14 cellular contexts compared by ENCODE assay signal in genomic region chr15:60568883-60569495, GRCh38.
DNase-seq lines count a peak whose midpoint lies in the region; ATAC-seq and FAIRE-seq lines count a peak whose summit lies in the region.
"Had no signal": no experiment of that assay in that cellular context is flagged by ENCODE, and none has a peak within 500 bp of the region (broad histone marks: within the 10 kb centered on the region; RNA-seq: fewer than 3 reads in every experiment).

No MANE protein-coding gene starts in this region.

- H3K27me3 Mint-ChIP-seq in IgD-negative memory B cell = peaks cover 6% of the 10 kb centered on the region

- H3K27me3 ChIP-seq in small intestine (ENCODE audit: control insufficient read depth in 2 of 2, insufficient read depth in 2 of 2, low read length in 2 of 2) = no peaks in the 10 kb centered on the region
- H3K27me3 ChIP-seq: brain microvascular endothelial cell, dorsolateral prefrontal cortex, left lung, thyroid gland had no signal

- peaks cover 0 to 7% of the 10 kb centered on the region in 2 donors for H3K4me1 ChIP-seq in small intestine (ENCODE audit: control insufficient read depth in 2 of 2, insufficient read depth in 1 of 2, low read depth in 1 of 2, low read length in 1 of 2)
- H3K4me1 ChIP-seq: left lung had no signal

- peak overlapping the region; percentile 60 to 88 (median 74) for H3K27ac Mint-ChIP-seq in IgD-negative memory B cell
- peak overlapping the region; percentile 58 to 72 for H3K27ac Mint-ChIP-seq in activated naive CD4-positive, alpha-beta T cell treated with anti-CD3 and anti-CD28 coated beads, Interleukin-2, amount 50 U/mL, for 72 hours

- WGBS in small intestine, 3 donors = 71 to 82% (median 78%) methylated on average over 5 of the region's 5 CpGs

- H3K4me3 ChIP-seq in GM08714 (ENCODE audit: low read length) (peak overlapping the region; percentile 43; the same call in 1 of the 2 replicates), small intestine (ENCODE audit: low read depth in 1 of 2, low read length in 2 of 2) (no peak overlapping the region)
- H3K4me3 ChIP-seq: dorsolateral prefrontal cortex, left lung, thyroid gland had no signal

- peak overlapping the region; percentile 32 to 46 for H3K27ac ChIP-seq in small intestine (ENCODE audit: low read depth in 1 of 2, low read length in 1 of 2)
- H3K27ac ChIP-seq: brain microvascular endothelial cell, dorsolateral prefrontal cortex, left lung, thyroid gland had no signal

- H3K36me3 Mint-ChIP-seq in IgD-negative memory B cell = no peaks in the 10 kb centered on the region
- peaks cover 0 to 31% of the 10 kb centered on the region in 2 donors for H3K36me3 Mint-ChIP-seq in activated naive CD4-positive, alpha-beta T cell treated with anti-CD3 and anti-CD28 coated beads, Interleukin-2, amount 50 U/mL, for 72 hours

- H3K9me3 ChIP-seq in small intestine (ENCODE audit: control insufficient read depth, low read depth) = no peaks in the 10 kb centered on the region
- H3K9me3 ChIP-seq: left lung, thyroid gland had no signal

- no peak for FAIRE-seq in small intestine (lab: Jason Lieb, UNC)

- ATAC-seq in activated naive CD4-positive, alpha-beta T cell treated with anti-CD3 and anti-CD28 coated beads, Interleukin-2, amount 50 U/mL, for 72 hours = peak; percentile 3 to 39
- ATAC-seq: left lung had no signal

- peaks cover 0 to 2% (median 0%) of the 10 kb centered on the region in 3 donors for H3K9me3 Mint-ChIP-seq in IgD-negative memory B cell
- no peaks in the 10 kb centered on the region for H3K9me3 Mint-ChIP-seq in activated naive CD4-positive, alpha-beta T cell treated with anti-CD3 and anti-CD28 coated beads, Interleukin-2, amount 50 U/mL, for 72 hours

- no peaks in the 10 kb centered on the region for H3K36me3 ChIP-seq in small intestine (ENCODE audit: control insufficient read depth in 2 of 2, insufficient read depth in 2 of 2, low read length in 2 of 2)
- H3K36me3 ChIP-seq: brain microvascular endothelial cell, left lung, thyroid gland had no signal

- peaks cover 30 to 49% (median 40%) of the 10 kb centered on the region in 3 donors for H3K4me1 Mint-ChIP-seq in IgD-negative memory B cell

- no peak for DNase-seq in activated naive CD4-positive, alpha-beta T cell treated with anti-CD3 and anti-CD28 coated beads, Interleukin-2, amount 50 U/mL, for 72 hours (ENCODE audit: low spot score in 2 of 2)
- DNase-seq in small intestine = peak; percentile 43
- DNase-seq in NCI-H2171 (lab: John Stamatoyannopoulos, UW) = no peak
- DNase-seq in A172 (ENCODE audit: low spot score) = no peak
- no peak for DNase-seq in DMS114 treated with DMSO at 0.1 percent for 48 hours (lab: John Stamatoyannopoulos, UW; ENCODE audit: unreplicated experiment)
- DNase-seq: brain microvascular endothelial cell, dorsolateral prefrontal cortex, hippocampal formation, left lung, NCI-H1436, NCI-H446, thyroid gland had no signal

- peak overlapping the region in 3 of 4 donors; percentile 65 to 85 (median 81) for H3K4me3 Mint-ChIP-seq in IgD-negative memory B cell
